18 cellular contexts compared by ENCODE assay signal in the genomic region with DNA sequence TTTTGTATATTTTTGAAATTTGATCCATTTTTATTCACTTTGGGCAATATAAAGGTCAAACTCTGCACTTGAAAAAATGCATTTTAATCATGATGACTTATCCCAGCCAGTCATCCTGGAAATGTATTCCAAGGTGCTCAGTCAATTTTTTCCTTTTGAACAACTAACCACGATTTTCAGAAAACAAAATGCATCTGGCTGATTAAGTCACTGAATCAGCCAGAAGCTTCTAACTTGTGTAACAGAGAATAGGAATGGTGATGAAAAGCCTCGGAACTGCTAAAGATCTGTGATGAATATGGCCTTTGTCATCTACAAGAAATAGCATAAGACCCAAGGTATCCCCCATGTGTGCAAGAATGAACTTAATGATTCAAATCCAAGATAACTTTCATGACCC.
"Had no signal": no experiment of that assay in that cellular context is flagged by ENCODE, and none has a peak within 500 bp of the region (broad histone marks: within the 10 kb centered on the region; RNA-seq: fewer than 3 reads in every experiment).

No MANE protein-coding gene starts in this region.

- H3K27me3 ChIP-seq: ascending aorta, dorsolateral prefrontal cortex, right atrium auricular region, suprapubic skin had no signal

- DNase-seq: activated CD4-positive, alpha-beta T cell treated with anti-CD3 and anti-CD28 coated beads, Interleukin-2, amount 10 ng/mL, durations not matched to agents 7 days and 5 days; activated CD8-positive, alpha-beta memory T cell treated with anti-CD3 and anti-CD28 coated beads for 24 hours; activated naive CD8-positive, alpha-beta T cell treated with anti-CD3 and anti-CD28 coated beads, Interleukin-2, amount 10 ng/mL, durations not matched to agents 7 days and 5 days; dorsolateral prefrontal cortex; hippocampal formation; mesendoderm; natural killer cell; nucleus accumbens; stimulated activated CD4-positive, alpha-beta T cell treated with anti-CD3 and anti-CD28 coated beads, Interleukin-15, amount 100 ng/mL, for 24 hours; stimulated activated CD4-positive, alpha-beta T cell treated with anti-CD3 and anti-CD28 coated beads, Interleukin-4, amount 100 ng/mL, for 4 hours; stimulated activated CD8-positive, alpha-beta memory T cell treated with anti-CD3 and anti-CD28 coated beads, Interleukin-4, amount 100 ng/mL, for 48 hours; stimulated activated naive CD8-positive, alpha-beta T cell treated with anti-CD3 and anti-CD28 coated beads, Interleukin-15, Interleukin-2, amounts not matched to agents 100 U/mL and 50 U/mL, for 24 hours had no signal

- H3K27ac ChIP-seq: ascending aorta, dorsolateral prefrontal cortex, right atrium auricular region, skin epidermis, suprapubic skin had no signal

- H3K9me3 Mint-ChIP-seq: activated CD4-positive, alpha-beta T cell treated with anti-CD3 and anti-CD28 coated beads, Interleukin-2, amount 10 ng/mL, durations not matched to agents 7 days and 5 days; activated naive CD8-positive, alpha-beta T cell treated with anti-CD3 and anti-CD28 coated beads, Interleukin-2, amount 10 ng/mL, durations not matched to agents 7 days and 5 days; natural killer cell; type B pancreatic cell had no signal

- H3K4me3 Mint-ChIP-seq: activated CD4-positive, alpha-beta T cell treated with anti-CD3 and anti-CD28 coated beads, Interleukin-2, amount 10 ng/mL, durations not matched to agents 7 days and 5 days; activated naive CD8-positive, alpha-beta T cell treated with anti-CD3 and anti-CD28 coated beads, Interleukin-2, amount 10 ng/mL, durations not matched to agents 7 days and 5 days; natural killer cell; type B pancreatic cell had no signal

- H3K4me1 Mint-ChIP-seq: activated CD4-positive, alpha-beta T cell treated with anti-CD3 and anti-CD28 coated beads, Interleukin-2, amount 10 ng/mL, durations not matched to agents 7 days and 5 days; activated naive CD8-positive, alpha-beta T cell treated with anti-CD3 and anti-CD28 coated beads, Interleukin-2, amount 10 ng/mL, durations not matched to agents 7 days and 5 days; natural killer cell had no signal

- ATAC-seq: esophagus mucosa; natural killer cell; stimulated activated naive CD8-positive, alpha-beta T cell treated with anti-CD3 and anti-CD28 coated beads, Interleukin-15, Interleukin-2, amounts not matched to agents 100 U/mL and 50 U/mL, for 24 hours had no signal

- H3K9me3 ChIP-seq: ascending aorta, right atrium auricular region, suprapubic skin had no signal

- H3K27ac Mint-ChIP-seq: activated CD4-positive, alpha-beta T cell treated with anti-CD3 and anti-CD28 coated beads, Interleukin-2, amount 10 ng/mL, durations not matched to agents 7 days and 5 days; activated naive CD8-positive, alpha-beta T cell treated with anti-CD3 and anti-CD28 coated beads, Interleukin-2, amount 10 ng/mL, durations not matched to agents 7 days and 5 days; natural killer cell; type B pancreatic cell had no signal

- H3K4me1 ChIP-seq: ascending aorta, right atrium auricular region had no signal

- H3K36me3 Mint-ChIP-seq: activated naive CD8-positive, alpha-beta T cell treated with anti-CD3 and anti-CD28 coated beads, Interleukin-2, amount 10 ng/mL, durations not matched to agents 7 days and 5 days; natural killer cell; type B pancreatic cell had no signal

- H3K4me3 ChIP-seq: ascending aorta, dorsolateral prefrontal cortex, right atrium auricular region, skin epidermis, suprapubic skin had no signal

- H3K36me3 ChIP-seq: ascending aorta, right atrium auricular region, suprapubic skin had no signal

- H3K27me3 Mint-ChIP-seq: activated naive CD8-positive, alpha-beta T cell treated with anti-CD3 and anti-CD28 coated beads, Interleukin-2, amount 10 ng/mL, durations not matched to agents 7 days and 5 days had no signal
